Comparison of ENCODE assay signal across 8 cellular contexts in the genomic region with DNA sequence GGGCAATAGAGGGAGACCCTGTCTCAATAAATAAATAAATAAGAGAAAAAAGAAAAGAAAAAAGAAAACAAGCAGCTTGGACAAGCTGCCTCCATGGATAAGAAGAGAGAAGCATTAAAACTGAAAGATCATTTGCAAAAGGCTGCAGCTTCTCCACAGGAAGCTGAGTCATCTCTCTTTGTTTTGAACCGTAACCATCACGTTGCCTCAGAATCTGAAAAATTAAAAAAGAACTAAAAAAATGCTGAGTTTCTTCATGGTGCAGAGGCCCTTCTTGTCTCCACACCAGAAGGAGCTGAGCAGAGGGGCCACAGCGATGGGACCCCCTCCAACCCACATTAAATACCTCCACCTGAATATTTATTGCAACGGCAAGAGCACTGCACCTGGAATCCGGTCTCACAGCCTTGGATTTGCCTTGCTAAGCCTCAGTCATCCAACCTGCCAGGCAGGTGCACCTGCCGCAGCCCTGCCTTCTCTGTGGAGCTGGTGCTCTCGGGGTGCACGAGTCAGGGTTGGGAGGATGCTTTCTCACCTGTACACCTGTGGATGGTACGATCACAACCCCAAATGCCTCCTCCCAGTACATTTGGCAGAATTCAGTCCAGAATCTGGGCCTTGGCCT. TPM values are rescaled to one million over a fixed set of nuclear protein-coding genes. Genes with fewer than 3 reads are reported as not detected.
DNase-seq lines count a peak whose midpoint lies in the region; ATAC-seq and TF ChIP-seq lines count a peak whose summit lies in the region.

No MANE protein-coding gene starts in this region.

- intact Hi-C loops in MCF 10A (cut with micrococcal nuclease) (no loop called here), breast epithelium (cut with DNase I; ENCODE audit: low total_unique reads) (no loop called here)

- CTCF ChIA-PET in MCF 10A (lab: Yijun Ruan, JAX) (interaction anchor here (0.6 to 11.0 kb wide), 7 partner anchors 9 to 1738 kb away, joined by 3 to 71 read pairs (median 3); no protein-coding TSS in a partner anchor), HEK293T (lab: Yijun Ruan, JAX) (no interaction called here)

- H3K27ac ChIP-seq in breast epithelium, result no peak overlapping the region

- no peaks in the 10 kb centered on the region for H3K36me3 Mint-ChIP-seq in MCF 10A (ENCODE audit: insufficient read depth, unreplicated experiment)

- POLR2A ChIA-PET in MCF 10A (lab: Yijun Ruan, JAX), result interaction anchor here (0.9 to 2.3 kb wide), 7 partner anchors 10 to 188 kb away, joined by 3 to 20 read pairs (median 3); no protein-coding TSS in a partner anchor
- POLR2A ChIA-PET in HEK293T (lab: Yijun Ruan, JAX), result no interaction called here

- no peaks in the 10 kb centered on the region for H3K36me3 ChIP-seq in breast epithelium

- BruUV-seq in MCF 10A (replicated peaks; lab: Mats Ljungman, UMichigan), result no TSS peak

- no peak for TF ChIP-seq POLR2A in breast epithelium (IDR thresholded peaks at IDR 0.05)

- H3K27me3 ChIP-seq in breast epithelium, result no peaks in the 10 kb centered on the region

- no peaks in the 10 kb centered on the region for H3K4me1 ChIP-seq in breast epithelium

- TF ChIP-seq CTCF in MCF 10A (IDR thresholded peaks at IDR 0.05; ENCODE audit: unreplicated experiment), result no peak
- no peak for TF ChIP-seq CTCF in breast epithelium (IDR thresholded peaks at IDR 0.05)

- DNase-seq in MCF 10A (ENCODE audit: unreplicated experiment) (peak; percentile 64), breast epithelium (ENCODE audit: low spot score in 2 of 2) (no peak), OCI-M1 (lab: John Stamatoyannopoulos, UW) (peak; percentile 72), dedifferentiated amniotic fluid mesenchymal stem cell (ENCODE audit: extremely low spot score) (peak; percentile 73), smooth muscle cell of the brain vasculature (ENCODE audit: low read depth, low spot score) (peak; percentile 46), HEK293T (ENCODE audit: extremely low spot score) (no peak)
- DNase-seq in stimulated activated CD4-positive, alpha-beta T cell treated with anti-CD3 and anti-CD28 coated beads, Interleukin-2, amount 100 ng/mL, for 48 hours, result no peak

- peaks cover 42% of the 10 kb centered on the region for H3K4me1 Mint-ChIP-seq in MCF 10A (ENCODE audit: insufficient read depth, unreplicated experiment)

- no peaks in the 10 kb centered on the region for H3K9me3 ChIP-seq in breast epithelium

- H3K4me3 ChIP-seq in breast epithelium, result no peak overlapping the region

- no peak overlapping the region for H3K4me3 Mint-ChIP-seq in MCF 10A (ENCODE audit: unreplicated experiment)

- peak; percentile 58 for ATAC-seq in HG02852 (IDR thresholded peaks at IDR 0.05; ENCODE audit: unreplicated experiment)

- peak overlapping the region; percentile 71 for H3K27ac Mint-ChIP-seq in MCF 10A (ENCODE audit: low read depth, unreplicated experiment)

- H3K9me3 Mint-ChIP-seq in MCF 10A (ENCODE audit: unreplicated experiment), result no peaks in the 10 kb centered on the region

- H3K27me3 Mint-ChIP-seq in MCF 10A (ENCODE audit: insufficient read depth, unreplicated experiment), result no peaks in the 10 kb centered on the region

TF ChIP-seq in HEK293T, 16 proteins besides CTCF, POLR2A, EP300 and RAD21:
- TF ChIP-seq HDGF (IDR thresholded peaks at IDR 0.05; ENCODE audit: borderline replicate concordance) (no peak), ELF4 (IDR thresholded peaks at IDR 0.05) (no peak), TARDBP (IDR thresholded peaks at IDR 0.05) (no peak), BHLHE40 (IDR thresholded peaks at IDR 0.05; ENCODE audit: borderline replicate concordance) (no peak), FOXK2 (IDR thresholded peaks at IDR 0.05) (no peak), ARNT (IDR thresholded peaks at IDR 0.05) (no peak), L3MBTL2 (conservative IDR thresholded peaks at IDR 0.05) (no peak), NFRKB (IDR thresholded peaks at IDR 0.05) (no peak), SP1 (IDR thresholded peaks at IDR 0.05) (no peak), ZNF384 (IDR thresholded peaks at IDR 0.05) (no peak), LEF1 (IDR thresholded peaks at IDR 0.05; ENCODE audit: borderline replicate concordance) (no peak), FOXM1 (IDR thresholded peaks at IDR 0.05; ENCODE audit: borderline replicate concordance) (no peak), SUZ12 (IDR thresholded peaks at IDR 0.05) (no peak), FOXA1 (IDR thresholded peaks at IDR 0.05) (no peak), CTBP1 (IDR thresholded peaks at IDR 0.05; ENCODE audit: borderline replicate concordance) (no peak)
- TF ChIP-seq, protein P1, sequence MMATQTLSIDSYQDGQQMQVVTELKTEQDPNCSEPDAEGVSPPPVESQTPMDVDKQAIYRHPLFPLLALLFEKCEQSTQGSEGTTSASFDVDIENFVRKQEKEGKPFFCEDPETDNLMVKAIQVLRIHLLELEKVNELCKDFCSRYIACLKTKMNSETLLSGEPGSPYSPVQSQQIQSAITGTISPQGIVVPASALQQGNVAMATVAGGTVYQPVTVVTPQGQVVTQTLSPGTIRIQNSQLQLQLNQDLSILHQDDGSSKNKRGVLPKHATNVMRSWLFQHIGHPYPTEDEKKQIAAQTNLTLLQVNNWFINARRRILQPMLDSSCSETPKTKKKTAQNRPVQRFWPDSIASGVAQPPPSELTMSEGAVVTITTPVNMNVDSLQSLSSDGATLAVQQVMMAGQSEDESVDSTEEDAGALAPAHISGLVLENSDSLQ (IDR thresholded peaks at IDR 0.05), result no peak
TF ChIP-seq in HEK293T: peak in this region for 0.

RNA-seq across cellular contexts. Expression of gene TOX2, which starts 28.1 kb away (rescaled TPM):
- total RNA-seq in MCF 10A (2022), result 2.4 and 2.7 TPM in 2 replicates
- total RNA-seq in breast epithelium, result 1 to 10 TPM in 1 of 3 donors, under 1 TPM in 2; 0.44 to 7.4 (median 0.66) TPM

Comparison
In these comparisons a context has a peak if more than half of its experiments do, and no peak if none do; other contexts are left out.
1. DNase-seq: peak in MCF 10A (single experiment), OCI-M1 (single experiment), dedifferentiated amniotic fluid mesenchymal stem cell (single experiment) and smooth muscle cell of the brain vasculature (single experiment); none in breast epithelium (0 of 2), HEK293T (single experiment) and stimulated activated CD4-positive, alpha-beta T cell treated with anti-CD3 and anti-CD28 coated beads, Interleukin-2, amount 100 ng/mL, for 48 hours (0 of 2).